8 cellular contexts compared by ENCODE assay signal in the genomic region with DNA sequence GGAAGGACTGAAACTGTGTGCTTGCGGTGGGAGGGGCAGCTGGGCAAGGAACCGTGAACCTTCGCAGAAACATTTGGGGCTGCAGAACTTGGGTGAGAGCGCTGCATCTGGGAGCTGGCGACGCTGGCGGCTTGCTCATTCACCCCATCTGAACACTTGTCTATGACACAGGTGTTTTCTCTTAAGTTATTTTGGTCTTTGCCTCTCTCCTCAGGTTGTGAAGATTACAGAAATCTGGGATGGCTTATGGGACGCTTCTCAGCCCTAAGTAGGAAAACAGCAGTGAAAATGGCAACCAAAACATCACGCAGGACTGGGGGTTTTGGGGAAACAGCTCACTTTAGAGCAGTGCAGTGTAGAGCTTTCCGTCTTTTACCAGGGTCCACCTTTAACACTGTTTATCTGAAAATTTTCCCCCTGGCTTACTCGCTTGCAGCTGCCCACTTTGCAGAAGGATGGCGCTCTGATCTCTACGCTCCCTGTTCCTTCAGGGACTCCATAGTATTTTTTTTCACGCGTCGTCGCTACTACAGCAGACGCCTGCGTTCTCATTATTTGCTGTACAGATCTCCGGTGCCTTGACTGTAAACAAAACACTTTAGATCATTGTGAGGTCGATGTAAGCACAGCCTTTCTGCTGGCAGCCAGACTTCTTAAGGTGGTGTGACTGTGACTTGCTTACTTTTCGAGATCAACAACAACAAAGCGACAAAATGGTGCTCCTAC. TPM values are rescaled to one million over a fixed set of nuclear protein-coding genes. Genes with fewer than 3 reads are reported as not detected.
A peak's percentile ranks its signal among the peaks of the same experiment; 100 is the strongest.
DNase-seq lines count a peak whose midpoint lies in the region; ATAC-seq, FAIRE-seq and TF ChIP-seq lines count a peak whose summit lies in the region.

No MANE protein-coding gene starts in this region.

- H3K27ac ChIP-seq in Peyer's patch (peak overlapping the region; percentile 96 to 100 (median 99)), keratinocyte (ENCODE audit: control insufficient read depth, insufficient read depth, low read length) (peak overlapping the region; percentile 48)

- no peaks in the 10 kb centered on the region for H3K9me3 Mint-ChIP-seq in stimulated activated memory B cell treated with anti-CD40 and anti-IgM and Interleukin-4, amounts not matched to agents 10 μg/mL and 1 μg/mL and 100 μg/mL, for 72 hours

- H4K20me1 ChIP-seq in keratinocyte (ENCODE audit: control insufficient read depth, extremely low read depth, insufficient read depth, low read length): peaks cover 2% of the 10 kb centered on the region

- H3K27me3 ChIP-seq in Peyer's patch (no peaks in the 10 kb centered on the region), keratinocyte (ENCODE audit: control insufficient read depth, extremely low read depth, insufficient read depth, low read length) (no peaks in the 10 kb centered on the region)

- peak overlapping the region; percentile 97 for H2AFZ ChIP-seq in keratinocyte (ENCODE audit: control insufficient read depth, low read length)

- H3K36me3 Mint-ChIP-seq in stimulated activated memory B cell treated with anti-CD40 and anti-IgM and Interleukin-4, amounts not matched to agents 10 μg/mL and 1 μg/mL and 100 μg/mL, for 72 hours: peaks cover 21% of the 10 kb centered on the region

- H3K27me3 Mint-ChIP-seq in stimulated activated memory B cell treated with anti-CD40 and anti-IgM and Interleukin-4, amounts not matched to agents 10 μg/mL and 1 μg/mL and 100 μg/mL, for 72 hours: no peaks in the 10 kb centered on the region

- peak overlapping the region; percentile 92 for H3K4me3 Mint-ChIP-seq in stimulated activated memory B cell treated with anti-CD40 and anti-IgM and Interleukin-4, amounts not matched to agents 10 μg/mL and 1 μg/mL and 100 μg/mL, for 72 hours

- H3K27ac Mint-ChIP-seq in stimulated activated memory B cell treated with anti-CD40 and anti-IgM and Interleukin-4, amounts not matched to agents 10 μg/mL and 1 μg/mL and 100 μg/mL, for 72 hours: peak overlapping the region; percentile 100

- peaks cover 51% of the 10 kb centered on the region for H3K4me1 Mint-ChIP-seq in stimulated activated memory B cell treated with anti-CD40 and anti-IgM and Interleukin-4, amounts not matched to agents 10 μg/mL and 1 μg/mL and 100 μg/mL, for 72 hours

- H3K9me3 ChIP-seq in Peyer's patch (no peaks in the 10 kb centered on the region), keratinocyte (ENCODE audit: control insufficient read depth, low read depth, low read length) (no peaks in the 10 kb centered on the region)

- H3K79me2 ChIP-seq in keratinocyte (ENCODE audit: control insufficient read depth, insufficient read depth, low read length): peaks cover 22% of the 10 kb centered on the region

- dilution Hi-C loops in keratinocyte (cut with MboI; ENCODE audit: extremely low pct_ligation_motif_present, low sequenced_read_pairs): no loop called here

- H3K4me1 ChIP-seq in Peyer's patch (peaks cover 0 to 30% (median 8%) of the 10 kb centered on the region in 4 donors), keratinocyte (ENCODE audit: control insufficient read depth, extremely low read depth, insufficient read depth, low read length) (peaks cover 26% of the 10 kb centered on the region)

- no peak for DNase-seq in GM12864 (ENCODE audit: low read depth)
- peak; percentile 67 to 92 (median 83) for DNase-seq in Peyer's patch
- no peak for DNase-seq in astrocyte of the cerebellum (ENCODE audit: low read depth)
- no peak for DNase-seq in keratinocyte (ENCODE audit: low read depth, low spot score)
- no peak for DNase-seq in NK-92 treated with Interleukin-12 subunit alpha and Interleukin-12 subunit beta, amount 100 ng/mL, for 24 hours (lab: John Stamatoyannopoulos, UW)

- H3K4me3 ChIP-seq in GM12864 (ENCODE audit: low read depth, low read length) (peak overlapping the region; percentile 92), Peyer's patch (peak overlapping the region; percentile 72 to 91 (median 84)), astrocyte of the cerebellum (ENCODE audit: low read depth, low read length) (peak overlapping the region; percentile 26), keratinocyte (ENCODE audit: control insufficient read depth in 2 of 3, extremely low read depth in 1 of 3, insufficient read depth in 2 of 3, low read depth in 1 of 3, low read length in 3 of 3) (peak overlapping the region; percentile 14 to 70 (median 66))

- H3K36me3 ChIP-seq in Peyer's patch (no peaks in the 10 kb centered on the region), keratinocyte (ENCODE audit: control insufficient read depth in 2 of 2, extremely low read depth in 1 of 2, insufficient read depth in 2 of 2, low read length in 2 of 2) (peaks cover 0 to 5% of the 10 kb centered on the region in 2 experiments)

- H3K4me2 ChIP-seq in keratinocyte (ENCODE audit: control insufficient read depth, extremely low read depth, insufficient read depth, low read depth, low read length): peak overlapping the region; percentile 93

- peak overlapping the region; percentile 63 for H3K9ac ChIP-seq in keratinocyte (ENCODE audit: control insufficient read depth, extremely low read depth, insufficient read depth, low read length)

- ATAC-seq in HG03108 (IDR thresholded peaks at IDR 0.05; ENCODE audit: unreplicated experiment) (peak; percentile 26), HG03469 (IDR thresholded peaks at IDR 0.05; ENCODE audit: unreplicated experiment) (no peak)
- ATAC-seq in stimulated activated memory B cell treated with anti-CD40 and anti-IgM and Interleukin-4, amounts not matched to agents 10 μg/mL and 1 μg/mL and 100 μg/mL, for 72 hours: peak; percentile 64

- in situ Hi-C loops in astrocyte of the cerebellum (cut with HindIII; ENCODE audit: low sequenced_read_pairs): loop anchor here (25.0 kb wide), 1 partner anchor 327 kb away; no protein-coding TSS in a partner anchor

- H3K9me1 ChIP-seq in keratinocyte (ENCODE audit: control insufficient read depth, extremely low read depth, insufficient read depth, low read length): no peaks in the 10 kb centered on the region

- TF ChIP-seq CTCF in GM12864 (IDR thresholded peaks at IDR 0.05; ENCODE audit: low read depth, low read length, missing control alignments) (peak; percentile 32), Peyer's patch (IDR thresholded peaks at IDR 0.05) (peak in 3 of 6 experiments; percentile 7 to 37 (median 20)), astrocyte of the cerebellum (IDR thresholded peaks at IDR 0.05; ENCODE audit: low read depth, low read length, missing control alignments) (peak; percentile 42), keratinocyte (optimal IDR thresholded peaks at IDR 0.05 in 1 of 3, IDR thresholded peaks at IDR 0.05 in 1 of 3, conservative IDR thresholded peaks at IDR 0.05 in 1 of 3; ENCODE audit: extremely low read depth in 1 of 3, insufficient read depth in 2 of 3, low read length in 3 of 3) (peak; percentile 20 to 43 (median 42))

- TF ChIP-seq POLR2A in Peyer's patch (IDR thresholded peaks at IDR 0.05): peak; percentile 48 to 68

- FAIRE-seq in keratinocyte (lab: Jason Lieb, UNC): no peak

RNA-seq across cellular contexts. Expression of gene CDKN1B, which starts 2.7 kb away (rescaled TPM):
- total RNA-seq in Peyer's patch: 10 to 100 TPM; 37.7 to 66.0 (median 48.1) TPM
- polyA plus RNA-seq in keratinocyte: 2.9 to 5.5 TPM (median 5.1 TPM) in 3 replicates
- 16.5 TPM for polyA plus RNA-seq in keratinocyte (2011; ENCODE audit: low read depth)
- 1.5 and 2.4 TPM in 2 replicates for polyA plus RNA-seq in keratinocyte (2011; cell fraction: cytosol; rRNA removed)
- polyA plus RNA-seq in keratinocyte (2011; cell fraction: nucleus; rRNA removed): 3.4 and 4.0 TPM in 2 replicates
- 8.1 and 9.2 TPM in 2 replicates for polyA plus RNA-seq in keratinocyte (2012; ENCODE audit: low replicate concordance)
- polyA minus RNA-seq in keratinocyte: 0.89 to 3.2 TPM (median 1.2 TPM) in 3 replicates
- 6.9 TPM for polyA minus RNA-seq in keratinocyte (2011; cell fraction: cytosol; rRNA and poly(A)+ RNA removed)
- 5.5 and 6.0 TPM in 2 replicates for polyA minus RNA-seq in keratinocyte (2011; cell fraction: nucleus; rRNA and poly(A)+ RNA removed)

RNA-seq across cellular contexts. Expression of gene GPR19, which starts 18.5 kb away (rescaled TPM):
- 1 to 10 TPM in 1 of 4 donors, under 1 TPM in 1, not detected in 2; 0.54 to 1.2 TPM for total RNA-seq in Peyer's patch
- polyA plus RNA-seq in keratinocyte: 0.05 to 0.45 TPM (median 0.17 TPM) in 3 replicates
- not detected for polyA plus RNA-seq in keratinocyte (2011; ENCODE audit: low read depth)
- polyA plus RNA-seq in keratinocyte (2011; cell fraction: cytosol; rRNA removed): 0.10 and 0.18 TPM in 2 replicates
- 0.45 TPM in 1 of 2 replicates, not detected in the other for polyA plus RNA-seq in keratinocyte (2011; cell fraction: nucleus; rRNA removed)
- polyA plus RNA-seq in keratinocyte (2012; ENCODE audit: low replicate concordance): 0.28 TPM in 1 of 2 replicates, not detected in the other
- 0.23 to 1.1 TPM in 2 of 3 replicates, not detected in the other for polyA minus RNA-seq in keratinocyte
- not detected for polyA minus RNA-seq in keratinocyte (2011; cell fraction: cytosol; rRNA and poly(A)+ RNA removed)
- not detected in 2 replicates for polyA minus RNA-seq in keratinocyte (2011; cell fraction: nucleus; rRNA and poly(A)+ RNA removed)

Comparison
In these comparisons a context has a peak if more than half of its experiments do, and no peak if none do; other contexts are left out.
1. DNase-seq: peak in Peyer's patch (3 of 3); none in GM12864 (single experiment), astrocyte of the cerebellum (single experiment), keratinocyte (single experiment) and NK-92 treated with Interleukin-12 subunit alpha and Interleukin-12 subunit beta, amount 100 ng/mL, for 24 hours (single experiment).
2. H3K4me3 ChIP-seq: peak in every context shown above with its lines; median percentile 92 in GM12864; 84 in Peyer's patch; 66 in keratinocyte; 26 in astrocyte of the cerebellum.